ENCODE assay signal across 27 cellular contexts in the genomic region with DNA sequence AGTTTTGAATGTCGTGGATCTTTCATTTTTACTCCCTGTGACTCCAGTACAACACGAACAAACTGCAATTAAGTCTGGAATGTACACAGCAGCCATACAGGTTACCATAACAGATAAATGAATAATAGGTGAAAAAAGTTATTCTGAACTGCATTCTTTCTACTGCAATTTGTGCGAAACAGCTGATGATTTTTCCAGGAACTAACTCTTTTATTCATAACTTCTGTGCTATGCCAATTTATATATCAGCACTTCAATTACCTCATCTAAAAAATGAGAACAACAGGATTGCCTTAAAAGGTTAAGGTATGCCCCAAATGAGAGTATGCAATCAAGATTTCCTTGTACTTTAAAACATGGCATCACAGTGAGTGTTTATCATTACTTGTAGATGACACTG.
"Had no signal": no experiment of that assay in that cellular context is flagged by ENCODE, and none has a peak within 500 bp of the region (broad histone marks: within the 10 kb centered on the region; RNA-seq: fewer than 3 reads in every experiment).

No MANE protein-coding gene starts in this region.

- H3K4me3 Mint-ChIP-seq: natural killer cell; nephron; neural progenitor cell; stimulated activated effector memory CD8-positive, alpha-beta T cell treated with anti-CD3 and anti-CD28 coated beads, Interleukin-12 subunit alpha, Interleukin-12 subunit beta, amount 100 ng/mL, for 72 hours; stimulated activated naive B cell treated with anti-CD40 and anti-IgM and Interleukin-4, amounts not matched to agents 10 μg/mL and 1 μg/mL and 100 μg/mL, for 72 hours; stimulated activated naive CD8-positive, alpha-beta T cell treated with anti-CD3 and anti-CD28 coated beads, Interleukin-15, Interleukin-2, amounts not matched to agents 100 ng/mL and 50 ng/mL, for 24 hours had no signal

- ATAC-seq: natural killer cell; psoas muscle; right cardiac atrium; right lobe of liver; stimulated activated effector memory CD8-positive, alpha-beta T cell treated with anti-CD3 and anti-CD28 coated beads, Interleukin-12 subunit alpha, Interleukin-12 subunit beta, amount 100 ng/mL, for 72 hours; stimulated activated naive B cell treated with anti-CD40 and anti-IgM and Interleukin-4, amounts not matched to agents 10 μg/mL and 1 μg/mL and 100 μg/mL, for 72 hours; upper lobe of right lung had no signal

- H3K9me3 ChIP-seq: ovary, psoas muscle, right lobe of liver, sigmoid colon, thoracic aorta, thyroid gland, tibial nerve, upper lobe of right lung, uterus had no signal

- H3K4me2 ChIP-seq: neural progenitor cell had no signal

- H3K36me3 ChIP-seq: neural progenitor cell, ovary, right lobe of liver, sigmoid colon, stomach, thoracic aorta, thyroid gland, tibial nerve, upper lobe of right lung, uterus had no signal

- H3K9ac ChIP-seq: neural progenitor cell, parathyroid adenoma had no signal

- H3K79me2 ChIP-seq: parathyroid adenoma had no signal

- H2AFZ ChIP-seq: neural progenitor cell, parathyroid adenoma had no signal

- H3K27ac Mint-ChIP-seq: natural killer cell; nephron; neural progenitor cell; progenitor cell of endocrine pancreas; stimulated activated effector memory CD8-positive, alpha-beta T cell treated with anti-CD3 and anti-CD28 coated beads, Interleukin-12 subunit alpha, Interleukin-12 subunit beta, amount 100 ng/mL, for 72 hours; stimulated activated naive B cell treated with anti-CD40 and anti-IgM and Interleukin-4, amounts not matched to agents 10 μg/mL and 1 μg/mL and 100 μg/mL, for 72 hours; stimulated activated naive CD8-positive, alpha-beta T cell treated with anti-CD3 and anti-CD28 coated beads, Interleukin-15, Interleukin-2, amounts not matched to agents 100 ng/mL and 50 ng/mL, for 24 hours had no signal

- FAIRE-seq: small intestine had no signal

- H3K4me1 ChIP-seq: neural progenitor cell, parathyroid adenoma, psoas muscle, right lobe of liver, stomach, thyroid gland, tibial nerve, upper lobe of right lung, uterus had no signal

- DNase-seq: natural killer cell; occipital lobe; ovary; posterior cingulate gyrus; psoas muscle; right cardiac atrium; right lobe of liver; sigmoid colon; small intestine; stimulated activated CD4-positive, alpha-beta T cell treated with anti-CD3 and anti-CD28 coated beads, Interleukin-15, amount 100 ng/mL, for 24 hours; stimulated activated CD4-positive, alpha-beta T cell treated with anti-CD3 and anti-CD28 coated beads, Interleukin-2, amount 100 ng/mL, for 24 hours; stimulated activated CD4-positive, alpha-beta T cell treated with anti-CD3 and anti-CD28 coated beads, Interleukin-2, amount 100 ng/mL, for 48 hours; stimulated activated CD4-positive, alpha-beta T cell treated with anti-CD3 and anti-CD28 coated beads, Interleukin-4, amount 100 ng/mL, for 24 hours; stimulated activated naive B cell treated with anti-CD40 and anti-IgM and Interleukin-4, amounts not matched to agents 10 μg/mL and 1 μg/mL and 100 μg/mL, for 72 hours; stimulated activated naive CD4-positive, alpha-beta T cell treated with Interleukin-2 at 50 U/mL for 16 hours; stomach; thyroid gland; upper lobe of right lung; uterus had no signal

- H3K9me3 Mint-ChIP-seq: nephron had no signal

- H3K4me1 Mint-ChIP-seq: natural killer cell; nephron; neural progenitor cell; stimulated activated effector memory CD8-positive, alpha-beta T cell treated with anti-CD3 and anti-CD28 coated beads, Interleukin-12 subunit alpha, Interleukin-12 subunit beta, amount 100 ng/mL, for 72 hours; stimulated activated naive B cell treated with anti-CD40 and anti-IgM and Interleukin-4, amounts not matched to agents 10 μg/mL and 1 μg/mL and 100 μg/mL, for 72 hours had no signal

- H3K27me3 ChIP-seq: neural progenitor cell, ovary, right lobe of liver, sigmoid colon, stomach, thyroid gland, tibial nerve, upper lobe of right lung, uterus had no signal

- H3K27me3 Mint-ChIP-seq: progenitor cell of endocrine pancreas; stimulated activated naive B cell treated with anti-CD40 and anti-IgM and Interleukin-4, amounts not matched to agents 10 μg/mL and 1 μg/mL and 100 μg/mL, for 72 hours; stimulated activated naive CD8-positive, alpha-beta T cell treated with anti-CD3 and anti-CD28 coated beads, Interleukin-15, Interleukin-2, amounts not matched to agents 100 ng/mL and 50 ng/mL, for 24 hours had no signal

- H3K27ac ChIP-seq: neural progenitor cell, ovary, parathyroid adenoma, psoas muscle, right lobe of liver, sigmoid colon, stomach, thyroid gland, tibial nerve, upper lobe of right lung, uterus had no signal

- H3K36me3 Mint-ChIP-seq: neural progenitor cell; stimulated activated effector memory CD8-positive, alpha-beta T cell treated with anti-CD3 and anti-CD28 coated beads, Interleukin-12 subunit alpha, Interleukin-12 subunit beta, amount 100 ng/mL, for 72 hours; stimulated activated naive B cell treated with anti-CD40 and anti-IgM and Interleukin-4, amounts not matched to agents 10 μg/mL and 1 μg/mL and 100 μg/mL, for 72 hours had no signal

- H3K4me3 ChIP-seq: neural progenitor cell, ovary, psoas muscle, right lobe of liver, sigmoid colon, stomach, thoracic aorta, thyroid gland, tibial nerve, upper lobe of right lung, uterus had no signal
